Comparison of ENCODE assay signal across 16 cellular contexts in the genomic region with DNA sequence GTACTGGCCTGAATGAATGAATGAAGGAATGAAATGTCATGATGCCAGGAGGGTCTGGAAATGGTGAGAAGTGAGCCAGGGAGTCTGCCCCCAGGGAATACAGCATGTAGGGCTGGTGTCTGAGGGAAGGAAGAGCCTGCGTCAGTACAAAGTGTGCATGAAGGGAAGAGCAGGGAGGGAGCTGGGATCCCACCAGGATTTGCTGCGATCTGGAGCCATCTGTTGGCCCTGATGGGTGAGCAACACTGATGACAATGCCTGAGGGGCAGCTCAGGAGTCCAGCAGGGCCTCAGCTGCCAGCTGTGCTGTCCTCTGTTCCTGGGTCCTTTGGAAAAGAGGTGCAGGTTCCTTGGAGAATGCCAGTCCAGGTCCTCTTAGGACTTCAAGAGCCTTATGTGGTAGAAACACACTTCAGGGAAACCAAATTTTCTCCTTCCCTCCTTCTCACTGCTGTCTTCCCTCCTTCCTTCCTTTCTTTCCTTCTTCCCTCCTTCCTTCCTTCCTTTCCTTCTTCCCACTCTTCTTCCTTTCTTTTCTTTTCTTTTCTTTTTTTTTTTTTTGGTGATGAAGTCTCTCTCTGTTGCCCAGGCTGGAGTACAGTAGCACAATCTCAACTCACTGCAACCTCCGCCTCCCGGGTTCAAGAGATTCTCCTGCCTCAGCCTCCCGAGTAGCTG. TPM values are rescaled to one million over a fixed set of nuclear protein-coding genes. Genes with fewer than 3 reads are reported as not detected.
DNase-seq lines count a peak whose midpoint lies in the region; ATAC-seq and TF ChIP-seq lines count a peak whose summit lies in the region.
"Had no signal": no experiment of that assay in that cellular context is flagged by ENCODE, and none has a peak within 500 bp of the region (broad histone marks: within the 10 kb centered on the region; RNA-seq: fewer than 3 reads in every experiment).

No MANE protein-coding gene starts in this region.

- no peak overlapping the region for H3K14ac ChIP-seq in mesenchymal stem cell (ENCODE audit: low read length in 2 of 2)

- H3K18ac ChIP-seq in mesenchymal stem cell (ENCODE audit: low read depth in 1 of 2, low read length in 2 of 2): no peak overlapping the region

- DNase-seq in Daoy (ENCODE audit: low read depth) (peak; percentile 11), NCI-H1930 (lab: John Stamatoyannopoulos, UW) (peak; percentile 24 to 55), cardiac fibroblast (ENCODE audit: low read depth in 2 of 2) (peak; percentile 48 to 51), mesenchymal stem cell (peak; percentile 31)
- DNase-seq in stimulated activated CD4-positive, alpha-beta T cell treated with anti-CD3 and anti-CD28 coated beads, Interleukin-4, amount 100 ng/mL, for 4 hours: no peak
- DNase-seq in stimulated activated CD4-positive, alpha-beta T cell treated with anti-CD3 and anti-CD28 coated beads, Interleukin-12 subunit alpha, Interleukin-12 subunit beta, amount 100 ng/mL, for 4 hours: no peak
- DNase-seq in activated T-cell treated with anti-CD3 and anti-CD28 coated beads, Interleukin-2, amount 50 U/mL, for 48 hours: no peak
- no peak for DNase-seq in activated CD4-positive, alpha-beta T cell treated with anti-CD3 and anti-CD28 coated beads for 36 hours
- DNase-seq: activated CD4-positive, alpha-beta T cell treated with anti-CD3 and anti-CD28 coated beads, Interleukin-2, amount 10 ng/mL, durations not matched to agents 24 days and 14 days; activated effector memory CD4-positive, alpha-beta T cell treated with anti-CD3 and anti-CD28 coated beads, Interleukin-2, amount 50 U/mL, for 16 hours; DMS79; NCI-H2029 had no signal

- H2AFZ ChIP-seq in mesenchymal stem cell (ENCODE audit: low read depth, low read length): no peak overlapping the region

- no peak overlapping the region for H3K27ac Mint-ChIP-seq in activated CD4-positive, alpha-beta T cell treated with anti-CD3 and anti-CD28 coated beads for 36 hours
- H3K27ac Mint-ChIP-seq: activated CD4-positive, alpha-beta T cell treated with anti-CD3 and anti-CD28 coated beads, Interleukin-2, amount 10 ng/mL, durations not matched to agents 24 days and 14 days; dendritic cell treated with granulocyte-macrophage colony-stimulating factor and Interleukin-4, amounts not matched to agents 40 ng/mL and 50 ng/mL, for 4 days had no signal

- H3K23ac ChIP-seq in mesenchymal stem cell (ENCODE audit: low read length in 2 of 2): no peak overlapping the region

- intact Hi-C loops in activated CD4-positive, alpha-beta T cell treated with anti-CD3 and anti-CD28 coated beads for 36 hours (cut with DNase I, micrococcal nuclease): no loop called here

- no peak overlapping the region for H2BK5ac ChIP-seq in mesenchymal stem cell (ENCODE audit: low read depth, low read length, poor library complexity, severe bottlenecking)

- no peaks in the 10 kb centered on the region for H3K9me3 ChIP-seq in mesenchymal stem cell (ENCODE audit: control insufficient read depth, low read length)
- H3K9me3 ChIP-seq: SJSA1, vagina had no signal

- no peak for TF ChIP-seq CTCF in cardiac fibroblast (IDR thresholded peaks at IDR 0.05; ENCODE audit: low read depth, low read length)

- WGBS in mesenchymal stem cell: 78% methylated on average over 4 of the region's 5 CpGs

- H2BK12ac ChIP-seq in mesenchymal stem cell (ENCODE audit: low read length in 2 of 2): no peak overlapping the region

- H3K4me3 Mint-ChIP-seq in activated CD4-positive, alpha-beta T cell treated with anti-CD3 and anti-CD28 coated beads for 36 hours: no peak overlapping the region
- H3K4me3 Mint-ChIP-seq: activated CD4-positive, alpha-beta T cell treated with anti-CD3 and anti-CD28 coated beads, Interleukin-2, amount 10 ng/mL, durations not matched to agents 24 days and 14 days; dendritic cell treated with granulocyte-macrophage colony-stimulating factor and Interleukin-4, amounts not matched to agents 40 ng/mL and 50 ng/mL, for 4 days had no signal

- H4K91ac ChIP-seq in mesenchymal stem cell (ENCODE audit: low read length): no peak overlapping the region

- no peak overlapping the region for H3K4me3 ChIP-seq in cardiac fibroblast (replicated peaks in 1 of 2; ENCODE audit: low read depth in 2 of 2, low read length in 2 of 2)
- no peak overlapping the region for H3K4me3 ChIP-seq in mesenchymal stem cell (ENCODE audit: insufficient read depth in 1 of 2, low read depth in 1 of 2, low read length in 2 of 2)
- H3K4me3 ChIP-seq: SJSA1, skin epidermis, vagina had no signal

- peaks cover 3% of the 10 kb centered on the region for H3K4me1 ChIP-seq in mesenchymal stem cell (ENCODE audit: control insufficient read depth, insufficient read depth, low read depth, low read length)
- H3K4me1 ChIP-seq: SJSA1, vagina had no signal

- no peaks in the 10 kb centered on the region for H3K36me3 Mint-ChIP-seq in activated CD4-positive, alpha-beta T cell treated with anti-CD3 and anti-CD28 coated beads for 36 hours (ENCODE audit: low read depth)

- H3K79me1 ChIP-seq in mesenchymal stem cell (replicated peaks; ENCODE audit: low read length, poor library complexity, severe bottlenecking): no peaks in the 10 kb centered on the region

- no peak overlapping the region for H3K9ac ChIP-seq in mesenchymal stem cell (ENCODE audit: low read length)

- H2BK15ac ChIP-seq in mesenchymal stem cell (ENCODE audit: low read depth, poor library complexity, severe bottlenecking): no peak overlapping the region

- CTCF ChIA-PET in activated CD4-positive, alpha-beta T cell treated with anti-CD3 and anti-CD28 coated beads for 36 hours (lab: Charles Lee): no interaction called here

- H3K4me1 Mint-ChIP-seq in activated CD4-positive, alpha-beta T cell treated with anti-CD3 and anti-CD28 coated beads for 36 hours: no peaks in the 10 kb centered on the region
- H3K4me1 Mint-ChIP-seq: activated CD4-positive, alpha-beta T cell treated with anti-CD3 and anti-CD28 coated beads, Interleukin-2, amount 10 ng/mL, durations not matched to agents 24 days and 14 days had no signal

- peaks cover 44 to 69% of the 10 kb centered on the region in 2 experiments for H3K27me3 ChIP-seq in mesenchymal stem cell (ENCODE audit: control insufficient read depth in 1 of 2, insufficient read depth in 1 of 2, low read length in 2 of 2)
- H3K27me3 ChIP-seq: SJSA1, vagina had no signal

- POLR2A ChIA-PET in activated CD4-positive, alpha-beta T cell treated with anti-CD3 and anti-CD28 coated beads for 36 hours (lab: Charles Lee): no interaction called here

- H3K4ac ChIP-seq in mesenchymal stem cell (ENCODE audit: low read depth in 1 of 2, low read length in 2 of 2): no peak overlapping the region

- no peak for ATAC-seq in activated CD4-positive, alpha-beta T cell treated with anti-CD3 and anti-CD28 coated beads for 36 hours

- no peaks in the 10 kb centered on the region for H3K36me3 ChIP-seq in mesenchymal stem cell (ENCODE audit: control insufficient read depth in 1 of 2, insufficient read depth in 2 of 2, low read depth in 1 of 2, low read length in 2 of 2)
- H3K36me3 ChIP-seq: SJSA1, vagina had no signal

- no peak overlapping the region for H2BK120ac ChIP-seq in mesenchymal stem cell (ENCODE audit: low read depth, low read length)

- H3K27me3 Mint-ChIP-seq in activated CD4-positive, alpha-beta T cell treated with anti-CD3 and anti-CD28 coated beads for 36 hours: peaks cover 23% of the 10 kb centered on the region

- H3K27ac ChIP-seq in mesenchymal stem cell (ENCODE audit: low read length, poor library complexity, severe bottlenecking): no peak overlapping the region
- H3K27ac ChIP-seq: SJSA1, skin epidermis, vagina had no signal

- no peak overlapping the region for H2AK5ac ChIP-seq in mesenchymal stem cell (ENCODE audit: low read length, severe bottlenecking)

- no peaks in the 10 kb centered on the region for H3K9me3 Mint-ChIP-seq in activated CD4-positive, alpha-beta T cell treated with anti-CD3 and anti-CD28 coated beads for 36 hours (ENCODE audit: low read depth)
- H3K9me3 Mint-ChIP-seq: activated CD4-positive, alpha-beta T cell treated with anti-CD3 and anti-CD28 coated beads, Interleukin-2, amount 10 ng/mL, durations not matched to agents 24 days and 14 days; dendritic cell treated with granulocyte-macrophage colony-stimulating factor and Interleukin-4, amounts not matched to agents 40 ng/mL and 50 ng/mL, for 4 days had no signal

- no peak overlapping the region for H3K4me2 ChIP-seq in mesenchymal stem cell (ENCODE audit: low read length, poor library complexity, severe bottlenecking)

- H4K8ac ChIP-seq in mesenchymal stem cell (ENCODE audit: low read length): no peak overlapping the region

RNA-seq across cellular contexts. Expression of a gene that starts 11.5 kb away (rescaled TPM):
- 0.09 TPM in 1 of 2 replicates, not detected in the other for total RNA-seq in Daoy (2014; rRNA removed; shearing (Covaris generic))
- polyA plus RNA-seq in mesenchymal stem cell (2013, experiment 1 of 2): not detected
- polyA plus RNA-seq in mesenchymal stem cell (2013, experiment 2 of 2): not detected
- total RNA-seq in activated CD4-positive, alpha-beta T cell treated with anti-CD3 and anti-CD28 coated beads for 36 hours: not detected
- total RNA-seq: activated CD4-positive, alpha-beta T cell treated with anti-CD3 and anti-CD28 coated beads, Interleukin-2, amount 10 ng/mL, durations not matched to agents 24 days and 14 days; vagina had no signal

RNA-seq across cellular contexts. Expression of a gene that starts 30.9 kb away (rescaled TPM):
- total RNA-seq in Daoy (2014; rRNA removed; shearing (Covaris generic)): not detected in 2 replicates
- polyA plus RNA-seq in mesenchymal stem cell (2013, experiment 1 of 2): 0.08 TPM
- 0.12 TPM for polyA plus RNA-seq in mesenchymal stem cell (2013, experiment 2 of 2)
- total RNA-seq in activated CD4-positive, alpha-beta T cell treated with anti-CD3 and anti-CD28 coated beads for 36 hours: not detected
- total RNA-seq: activated CD4-positive, alpha-beta T cell treated with anti-CD3 and anti-CD28 coated beads, Interleukin-2, amount 10 ng/mL, durations not matched to agents 24 days and 14 days; SJSA1 had no signal

RNA-seq across cellular contexts. Expression of a gene that starts 54.9 kb away (rescaled TPM):
- 0.30 and 1.0 TPM in 2 replicates for total RNA-seq in Daoy (2014; rRNA removed; shearing (Covaris generic))
- 0.50 TPM for polyA plus RNA-seq in mesenchymal stem cell (2013, experiment 1 of 2)
- polyA plus RNA-seq in mesenchymal stem cell (2013, experiment 2 of 2): 0.40 TPM
- not detected for total RNA-seq in activated CD4-positive, alpha-beta T cell treated with anti-CD3 and anti-CD28 coated beads for 36 hours
- total RNA-seq: activated CD4-positive, alpha-beta T cell treated with anti-CD3 and anti-CD28 coated beads, Interleukin-2, amount 10 ng/mL, durations not matched to agents 24 days and 14 days had no signal

Comparison
In these comparisons a context has a peak if more than half of its experiments do, and no peak if none do; other contexts are left out.
1. DNase-seq: peak in Daoy (single experiment), NCI-H1930 (2 of 2), cardiac fibroblast (2 of 2) and mesenchymal stem cell (single experiment); none in stimulated activated CD4-positive, alpha-beta T cell treated with anti-CD3 and anti-CD28 coated beads, Interleukin-4, amount 100 ng/mL, for 4 hours (0 of 2), stimulated activated CD4-positive, alpha-beta T cell treated with anti-CD3 and anti-CD28 coated beads, Interleukin-12 subunit alpha, Interleukin-12 subunit beta, amount 100 ng/mL, for 4 hours (single experiment), activated T-cell treated with anti-CD3 and anti-CD28 coated beads, Interleukin-2, amount 50 U/mL, for 48 hours (0 of 2) and activated CD4-positive, alpha-beta T cell treated with anti-CD3 and anti-CD28 coated beads for 36 hours (single experiment).